9 cellular contexts compared by ENCODE assay signal in genomic region chr15:57505949-57506391, GRCh38.
DNase-seq lines count a peak whose midpoint lies in the region; ATAC-seq and TF ChIP-seq lines count a peak whose summit lies in the region.
"Had no signal": no experiment of that assay in that cellular context is flagged by ENCODE, and none has a peak within 500 bp of the region (broad histone marks: within the 10 kb centered on the region; RNA-seq: fewer than 3 reads in every experiment).

No MANE protein-coding gene starts in this region.

- TF ChIP-seq POLR2A in heart left ventricle (IDR thresholded peaks at IDR 0.05) = no peak
- no peak for TF ChIP-seq POLR2A in sigmoid colon (IDR thresholded peaks at IDR 0.05)

- intact Hi-C loops in heart left ventricle (cut with DNase I) (no loop called here), sigmoid colon (cut with DNase I) (no loop called here)
- intact Hi-C loops in CD8-positive, alpha-beta T cell (cut with DNase I, micrococcal nuclease) = no loop called here

- H3K4me1 ChIP-seq in heart left ventricle (peaks cover 0 to 77% (median 42%) of the 10 kb centered on the region in 12 donors), sigmoid colon (peaks cover 0 to 16% (median 8%) of the 10 kb centered on the region in 4 donors)
- H3K4me1 ChIP-seq in CD8-positive, alpha-beta T cell (ENCODE audit: insufficient read depth, low read length) = no peaks in the 10 kb centered on the region

- 16 to 45% (median 32%) methylated on average over 9 of the region's 9 CpGs for WGBS in heart left ventricle, 4 donors
- WGBS in sigmoid colon, 2 donors = 13 to 63% methylated on average over 9 of the region's 9 CpGs

- no peak overlapping the region for H3K4me3 Mint-ChIP-seq in CD8-positive, alpha-beta T cell

- no peaks in the 10 kb centered on the region for H3K9me3 Mint-ChIP-seq in CD8-positive, alpha-beta T cell

- TF ChIP-seq CTCF in heart left ventricle (IDR thresholded peaks at IDR 0.05) (no peak), sigmoid colon (IDR thresholded peaks at IDR 0.05) (no peak)
- TF ChIP-seq CTCF in CD8-positive, alpha-beta T cell (IDR thresholded peaks at IDR 0.05) = no peak

- H3K4me3 ChIP-seq in heart left ventricle = no peak overlapping the region
- H3K4me3 ChIP-seq in sigmoid colon = no peak overlapping the region
- no peak overlapping the region for H3K4me3 ChIP-seq in CD8-positive, alpha-beta T cell (ENCODE audit: low read depth, low read length)

- H3K9me3 ChIP-seq in heart left ventricle (no peaks in the 10 kb centered on the region), sigmoid colon (no peaks in the 10 kb centered on the region)
- H3K9me3 ChIP-seq in CD8-positive, alpha-beta T cell (ENCODE audit: low read length) = no peaks in the 10 kb centered on the region

- peak; percentile 56 to 84 (median 78) for ATAC-seq in heart left ventricle
- ATAC-seq in GM19397 (IDR thresholded peaks at IDR 0.05; ENCODE audit: unreplicated experiment) = no peak
- ATAC-seq in CD8-positive, alpha-beta T cell = no peak

- CTCF ChIA-PET in CD8-positive, alpha-beta T cell (lab: Charles Lee) = no interaction called here

- no peaks in the 10 kb centered on the region for H3K36me3 ChIP-seq in heart left ventricle
- H3K36me3 ChIP-seq in sigmoid colon = no peaks in the 10 kb centered on the region
- no peaks in the 10 kb centered on the region for H3K36me3 ChIP-seq in CD8-positive, alpha-beta T cell (ENCODE audit: insufficient read depth, low read length)

- no peak for TF ChIP-seq EP300 in sigmoid colon (IDR thresholded peaks at IDR 0.05)

- H3K27me3 Mint-ChIP-seq in CD8-positive, alpha-beta T cell (ENCODE audit: low read depth) = no peaks in the 10 kb centered on the region

- H3K4me1 Mint-ChIP-seq in CD8-positive, alpha-beta T cell (ENCODE audit: low read depth) = no peaks in the 10 kb centered on the region

- H3K27me3 ChIP-seq in heart left ventricle (no peaks in the 10 kb centered on the region), sigmoid colon (no peaks in the 10 kb centered on the region)
- H3K27me3 ChIP-seq in CD8-positive, alpha-beta T cell (ENCODE audit: insufficient read depth, low read length) = no peaks in the 10 kb centered on the region

- POLR2A ChIA-PET in CD8-positive, alpha-beta T cell (lab: Charles Lee) = no interaction called here

- H3K36me3 Mint-ChIP-seq in CD8-positive, alpha-beta T cell = no peaks in the 10 kb centered on the region

- peak; percentile 80 for DNase-seq in ELF-1 (ENCODE audit: low read depth, low spot score)
- peak; percentile 55 for DNase-seq in SHP77 treated with DMSO at 0.1 percent for 48 hours (lab: John Stamatoyannopoulos, UW)
- DNase-seq in heart left ventricle = peak; percentile 62 to 74 (median 66)
- DNase-seq in pons (ENCODE audit: low spot score) = peak; percentile 14
- DNase-seq in sigmoid colon = no peak
- no peak for DNase-seq in CD8-positive, alpha-beta T cell
- no peak for DNase-seq in NCI-H524 (lab: John Stamatoyannopoulos, UW)
- DNase-seq: stimulated activated naive CD4-positive, alpha-beta T cell treated with Interleukin-2 at 50 U/mL for 16 hours had no signal

- H3K27ac Mint-ChIP-seq in CD8-positive, alpha-beta T cell = no peak overlapping the region

- H3K27ac ChIP-seq in heart left ventricle (peak overlapping the region; percentile 24 to 86 (median 68)), sigmoid colon (peak overlapping the region in 1 of 4 donors; percentile 17)
- no peak overlapping the region for H3K27ac ChIP-seq in CD8-positive, alpha-beta T cell (ENCODE audit: low read depth, low read length)

Comparison
In these comparisons a context has a peak if more than half of its experiments do, and no peak if none do; other contexts are left out.
1. DNase-seq: peak in ELF-1 (single experiment), SHP77 treated with DMSO at 0.1 percent for 48 hours (single experiment), heart left ventricle (5 of 5) and pons (single experiment); none in sigmoid colon (single experiment), CD8-positive, alpha-beta T cell (0 of 7) and NCI-H524 (0 of 2).
2. ATAC-seq: peak in heart left ventricle (4 of 4); none in GM19397 (single experiment) and CD8-positive, alpha-beta T cell (single experiment).